2 cellular contexts compared by ENCODE assay signal in the genomic region with DNA sequence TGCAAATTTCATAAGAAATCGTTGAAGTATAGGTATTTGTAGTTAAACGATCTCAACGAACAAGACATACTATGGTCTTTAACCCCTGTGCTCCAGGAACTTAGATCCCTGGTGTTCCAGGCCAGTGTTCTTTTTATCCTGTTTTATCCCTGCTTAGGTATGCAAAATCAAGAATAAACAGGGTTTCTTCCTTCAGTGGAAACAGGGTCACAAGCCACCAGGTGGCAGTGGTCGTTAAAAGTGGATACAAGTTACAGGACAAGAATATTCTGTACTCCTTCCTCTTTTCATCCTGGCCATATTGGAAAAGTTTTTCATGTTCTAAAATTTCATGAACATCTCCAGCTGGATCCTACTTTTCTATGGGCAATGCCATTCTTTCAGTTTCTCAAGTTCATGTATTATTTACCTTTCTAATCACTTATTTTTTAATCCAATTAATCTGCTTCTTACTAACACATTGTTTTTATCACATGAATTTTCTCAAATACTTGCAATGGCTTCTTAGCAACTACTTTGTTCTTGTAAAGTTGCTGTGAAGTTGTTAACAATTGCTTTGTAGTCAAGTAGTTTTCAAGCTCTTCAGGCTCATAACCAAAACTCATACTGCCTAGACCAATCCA.
TF ChIP-seq lines count a peak whose summit lies in the region.

No MANE protein-coding gene starts in this region.

TF ChIP-seq in SK-N-SH treated with all-trans-retinoic acid at 6 μM for 48 hours, 23 proteins besides CTCF, POLR2A, EP300 and RAD21 (continued from another document):
- TF ChIP-seq, protein P1, sequence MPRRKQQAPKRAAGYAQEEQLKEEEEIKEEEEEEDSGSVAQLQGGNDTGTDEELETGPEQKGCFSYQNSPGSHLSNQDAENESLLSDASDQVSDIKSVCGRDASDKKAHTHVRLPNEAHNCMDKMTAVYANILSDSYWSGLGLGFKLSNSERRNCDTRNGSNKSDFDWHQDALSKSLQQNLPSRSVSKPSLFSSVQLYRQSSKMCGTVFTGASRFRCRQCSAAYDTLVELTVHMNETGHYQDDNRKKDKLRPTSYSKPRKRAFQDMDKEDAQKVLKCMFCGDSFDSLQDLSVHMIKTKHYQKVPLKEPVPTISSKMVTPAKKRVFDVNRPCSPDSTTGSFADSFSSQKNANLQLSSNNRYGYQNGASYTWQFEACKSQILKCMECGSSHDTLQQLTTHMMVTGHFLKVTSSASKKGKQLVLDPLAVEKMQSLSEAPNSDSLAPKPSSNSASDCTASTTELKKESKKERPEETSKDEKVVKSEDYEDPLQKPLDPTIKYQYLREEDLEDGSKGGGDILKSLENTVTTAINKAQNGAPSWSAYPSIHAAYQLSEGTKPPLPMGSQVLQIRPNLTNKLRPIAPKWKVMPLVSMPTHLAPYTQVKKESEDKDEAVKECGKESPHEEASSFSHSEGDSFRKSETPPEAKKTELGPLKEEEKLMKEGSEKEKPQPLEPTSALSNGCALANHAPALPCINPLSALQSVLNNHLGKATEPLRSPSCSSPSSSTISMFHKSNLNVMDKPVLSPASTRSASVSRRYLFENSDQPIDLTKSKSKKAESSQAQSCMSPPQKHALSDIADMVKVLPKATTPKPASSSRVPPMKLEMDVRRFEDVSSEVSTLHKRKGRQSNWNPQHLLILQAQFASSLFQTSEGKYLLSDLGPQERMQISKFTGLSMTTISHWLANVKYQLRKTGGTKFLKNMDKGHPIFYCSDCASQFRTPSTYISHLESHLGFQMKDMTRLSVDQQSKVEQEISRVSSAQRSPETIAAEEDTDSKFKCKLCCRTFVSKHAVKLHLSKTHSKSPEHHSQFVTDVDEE (CRISPR knock-in tag; IDR thresholded peaks at IDR 0.05) = no peak
- no peak for TF ChIP-seq GLIS3 (CRISPR knock-in tag; IDR thresholded peaks at IDR 0.05)

TF ChIP-seq in HepG2, 621 proteins besides CTCF, POLR2A, EP300 and RAD21 (continued from another document and continues in another):
- TF ChIP-seq, protein P2, sequence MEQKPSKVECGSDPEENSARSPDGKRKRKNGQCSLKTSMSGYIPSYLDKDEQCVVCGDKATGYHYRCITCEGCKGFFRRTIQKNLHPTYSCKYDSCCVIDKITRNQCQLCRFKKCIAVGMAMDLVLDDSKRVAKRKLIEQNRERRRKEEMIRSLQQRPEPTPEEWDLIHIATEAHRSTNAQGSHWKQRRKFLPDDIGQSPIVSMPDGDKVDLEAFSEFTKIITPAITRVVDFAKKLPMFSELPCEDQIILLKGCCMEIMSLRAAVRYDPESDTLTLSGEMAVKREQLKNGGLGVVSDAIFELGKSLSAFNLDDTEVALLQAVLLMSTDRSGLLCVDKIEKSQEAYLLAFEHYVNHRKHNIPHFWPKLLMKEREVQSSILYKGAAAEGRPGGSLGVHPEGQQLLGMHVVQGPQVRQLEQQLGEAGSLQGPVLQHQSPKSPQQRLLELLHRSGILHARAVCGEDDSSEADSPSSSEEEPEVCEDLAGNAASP (CRISPR knock-in tag; IDR thresholded peaks at IDR 0.05; ENCODE audit: borderline replicate concordance) = 0 out of 2 replicates have a peak, but pooled peaks have one; percentile 2
- TF ChIP-seq STAG1 (CRISPR knock-in tag; IDR thresholded peaks at IDR 0.05) (peak; percentile 84), HNRNPH1 (optimal IDR thresholded peaks at IDR 0.05; ENCODE audit: low read depth, low read length) (no peak), ARNT2 (CRISPR knock-in tag; IDR thresholded peaks at IDR 0.05; ENCODE audit: low read depth) (no peak), SOX13 (IDR thresholded peaks at IDR 0.05) (no peak), SOX13 (CRISPR knock-in tag; conservative IDR thresholded peaks at IDR 0.05 in 1 of 2, IDR thresholded peaks at IDR 0.05 in 1 of 2) (peak in 1 of 2 experiments; percentile 29; a peak in 1 of 4 replicates), ZKSCAN8 (CRISPR knock-in tag; IDR thresholded peaks at IDR 0.05; ENCODE audit: borderline replicate concordance) (peak; percentile 24; the same call in 1 of the 2 replicates), RCOR2 (CRISPR knock-in tag; IDR thresholded peaks at IDR 0.05) (no peak), SMC3 (IDR thresholded peaks at IDR 0.05; ENCODE audit: low read length) (peak; percentile 92), ZBTB7A (CRISPR knock-in tag; IDR thresholded peaks at IDR 0.05) (no peak), ZNF644 (CRISPR knock-in tag; IDR thresholded peaks at IDR 0.05; ENCODE audit: low read depth) (peak; percentile 47; the same call in 1 of the 2 replicates), MIXL1 (CRISPR knock-in tag; IDR thresholded peaks at IDR 0.05) (no peak), EHMT2 (IDR thresholded peaks at IDR 0.05; ENCODE audit: borderline replicate concordance, low read depth, low read length) (peak; percentile 66; the same call in 1 of the 2 replicates), YY1 (IDR thresholded peaks at IDR 0.05; ENCODE audit: insufficient read depth, insufficient replicate concordance, low read depth, low read length) (peak; percentile 19), ZNF572 (CRISPR knock-in tag; IDR thresholded peaks at IDR 0.05) (no peak), PHF5A (CRISPR knock-in tag; IDR thresholded peaks at IDR 0.05; ENCODE audit: low read depth, unreplicated experiment) (peak; percentile 70), NR2F6 (IDR thresholded peaks at IDR 0.05) (no peak), NR2F6 (CRISPR knock-in tag; IDR thresholded peaks at IDR 0.05) (no peak), HMG20A (CRISPR knock-in tag; IDR thresholded peaks at IDR 0.05; ENCODE audit: borderline replicate concordance) (peak; percentile 53; the same call in 1 of the 2 replicates), ELF3 (CRISPR knock-in tag; IDR thresholded peaks at IDR 0.05) (peak; percentile 72), SRF (IDR thresholded peaks at IDR 0.05; ENCODE audit: low read depth, low read length) (no peak), MIER2 (CRISPR knock-in tag; IDR thresholded peaks at IDR 0.05) (0 out of 2 replicates have a peak, but pooled peaks have one; percentile 34), SUZ12 (IDR thresholded peaks at IDR 0.05; ENCODE audit: low read depth, low read length) (no peak), IKZF4 (CRISPR knock-in tag; IDR thresholded peaks at IDR 0.05; ENCODE audit: borderline replicate concordance, low read depth, not compliant biosample characterization) (no peak), KAT8 (CRISPR knock-in tag; IDR thresholded peaks at IDR 0.05) (peak; percentile 49; the same call in 1 of the 2 replicates), GATAD2A (CRISPR knock-in tag; IDR thresholded peaks at IDR 0.05) (0 out of 2 replicates have a peak, but pooled peaks have one; percentile 49), SRSF1 (optimal IDR thresholded peaks at IDR 0.05; ENCODE audit: low read depth, low read length) (no peak), SNAPC2 (CRISPR knock-in tag; IDR thresholded peaks at IDR 0.05) (peak; percentile 22; the same call in 1 of the 2 replicates), FOXA1 (IDR thresholded peaks at IDR 0.05) (no peak), FOXA1 (CRISPR knock-in tag; IDR thresholded peaks at IDR 0.05) (0 out of 2 replicates have a peak, but pooled peaks have one; percentile 18)
- TF ChIP-seq, protein P3, sequence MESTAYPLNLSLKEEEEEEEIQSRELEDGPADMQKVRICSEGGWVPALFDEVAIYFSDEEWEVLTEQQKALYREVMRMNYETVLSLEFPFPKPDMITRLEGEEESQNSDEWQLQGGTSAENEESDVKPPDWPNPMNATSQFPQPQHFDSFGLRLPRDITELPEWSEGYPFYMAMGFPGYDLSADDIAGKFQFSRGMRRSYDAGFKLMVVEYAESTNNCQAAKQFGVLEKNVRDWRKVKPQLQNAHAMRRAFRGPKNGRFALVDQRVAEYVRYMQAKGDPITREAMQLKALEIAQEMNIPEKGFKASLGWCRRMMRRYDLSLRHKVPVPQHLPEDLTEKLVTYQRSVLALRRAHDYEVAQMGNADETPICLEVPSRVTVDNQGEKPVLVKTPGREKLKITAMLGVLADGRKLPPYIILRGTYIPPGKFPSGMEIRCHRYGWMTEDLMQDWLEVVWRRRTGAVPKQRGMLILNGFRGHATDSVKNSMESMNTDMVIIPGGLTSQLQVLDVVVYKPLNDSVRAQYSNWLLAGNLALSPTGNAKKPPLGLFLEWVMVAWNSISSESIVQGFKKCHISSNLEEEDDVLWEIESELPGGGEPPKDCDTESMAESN (CRISPR knock-in tag; conservative IDR thresholded peaks at IDR 0.05) = 0 out of 2 replicates have a peak, but pooled peaks have one; percentile 39
- TF ChIP-seq, protein P4, sequence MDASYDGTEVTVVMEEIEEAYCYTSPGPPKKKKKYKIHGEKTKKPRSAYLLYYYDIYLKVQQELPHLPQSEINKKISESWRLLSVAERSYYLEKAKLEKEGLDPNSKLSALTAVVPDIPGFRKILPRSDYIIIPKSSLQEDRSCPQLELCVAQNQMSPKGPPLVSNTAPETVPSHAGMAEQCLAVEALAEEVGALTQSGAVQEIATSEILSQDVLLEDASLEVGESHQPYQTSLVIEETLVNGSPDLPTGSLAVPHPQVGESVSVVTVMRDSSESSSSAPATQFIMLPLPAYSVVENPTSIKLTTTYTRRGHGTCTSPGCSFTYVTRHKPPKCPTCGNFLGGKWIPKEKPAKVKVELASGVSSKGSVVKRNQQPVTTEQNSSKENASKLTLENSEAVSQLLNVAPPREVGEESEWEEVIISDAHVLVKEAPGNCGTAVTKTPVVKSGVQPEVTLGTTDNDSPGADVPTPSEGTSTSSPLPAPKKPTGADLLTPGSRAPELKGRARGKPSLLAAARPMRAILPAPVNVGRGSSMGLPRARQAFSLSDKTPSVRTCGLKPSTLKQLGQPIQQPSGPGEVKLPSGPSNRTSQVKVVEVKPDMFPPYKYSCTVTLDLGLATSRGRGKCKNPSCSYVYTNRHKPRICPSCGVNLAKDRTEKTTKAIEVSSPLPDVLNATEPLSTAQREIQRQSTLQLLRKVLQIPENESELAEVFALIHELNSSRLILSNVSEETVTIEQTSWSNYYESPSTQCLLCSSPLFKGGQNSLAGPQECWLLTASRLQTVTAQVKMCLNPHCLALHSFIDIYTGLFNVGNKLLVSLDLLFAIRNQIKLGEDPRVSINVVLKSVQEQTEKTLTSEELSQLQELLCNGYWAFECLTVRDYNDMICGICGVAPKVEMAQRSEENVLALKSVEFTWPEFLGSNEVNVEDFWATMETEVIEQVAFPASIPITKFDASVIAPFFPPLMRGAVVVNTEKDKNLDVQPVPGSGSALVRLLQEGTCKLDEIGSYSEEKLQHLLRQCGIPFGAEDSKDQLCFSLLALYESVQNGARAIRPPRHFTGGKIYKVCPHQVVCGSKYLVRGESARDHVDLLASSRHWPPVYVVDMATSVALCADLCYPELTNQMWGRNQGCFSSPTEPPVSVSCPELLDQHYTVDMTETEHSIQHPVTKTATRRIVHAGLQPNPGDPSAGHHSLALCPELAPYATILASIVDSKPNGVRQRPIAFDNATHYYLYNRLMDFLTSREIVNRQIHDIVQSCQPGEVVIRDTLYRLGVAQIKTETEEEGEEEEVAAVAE (CRISPR knock-in tag; IDR thresholded peaks at IDR 0.05; ENCODE audit: borderline replicate concordance) = 0 out of 2 replicates have a peak, but pooled peaks have one; percentile 42
- TF ChIP-seq, protein P5, sequence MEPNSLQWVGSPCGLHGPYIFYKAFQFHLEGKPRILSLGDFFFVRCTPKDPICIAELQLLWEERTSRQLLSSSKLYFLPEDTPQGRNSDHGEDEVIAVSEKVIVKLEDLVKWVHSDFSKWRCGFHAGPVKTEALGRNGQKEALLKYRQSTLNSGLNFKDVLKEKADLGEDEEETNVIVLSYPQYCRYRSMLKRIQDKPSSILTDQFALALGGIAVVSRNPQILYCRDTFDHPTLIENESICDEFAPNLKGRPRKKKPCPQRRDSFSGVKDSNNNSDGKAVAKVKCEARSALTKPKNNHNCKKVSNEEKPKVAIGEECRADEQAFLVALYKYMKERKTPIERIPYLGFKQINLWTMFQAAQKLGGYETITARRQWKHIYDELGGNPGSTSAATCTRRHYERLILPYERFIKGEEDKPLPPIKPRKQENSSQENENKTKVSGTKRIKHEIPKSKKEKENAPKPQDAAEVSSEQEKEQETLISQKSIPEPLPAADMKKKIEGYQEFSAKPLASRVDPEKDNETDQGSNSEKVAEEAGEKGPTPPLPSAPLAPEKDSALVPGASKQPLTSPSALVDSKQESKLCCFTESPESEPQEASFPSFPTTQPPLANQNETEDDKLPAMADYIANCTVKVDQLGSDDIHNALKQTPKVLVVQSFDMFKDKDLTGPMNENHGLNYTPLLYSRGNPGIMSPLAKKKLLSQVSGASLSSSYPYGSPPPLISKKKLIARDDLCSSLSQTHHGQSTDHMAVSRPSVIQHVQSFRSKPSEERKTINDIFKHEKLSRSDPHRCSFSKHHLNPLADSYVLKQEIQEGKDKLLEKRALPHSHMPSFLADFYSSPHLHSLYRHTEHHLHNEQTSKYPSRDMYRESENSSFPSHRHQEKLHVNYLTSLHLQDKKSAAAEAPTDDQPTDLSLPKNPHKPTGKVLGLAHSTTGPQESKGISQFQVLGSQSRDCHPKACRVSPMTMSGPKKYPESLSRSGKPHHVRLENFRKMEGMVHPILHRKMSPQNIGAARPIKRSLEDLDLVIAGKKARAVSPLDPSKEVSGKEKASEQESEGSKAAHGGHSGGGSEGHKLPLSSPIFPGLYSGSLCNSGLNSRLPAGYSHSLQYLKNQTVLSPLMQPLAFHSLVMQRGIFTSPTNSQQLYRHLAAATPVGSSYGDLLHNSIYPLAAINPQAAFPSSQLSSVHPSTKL (CRISPR knock-in tag; IDR thresholded peaks at IDR 0.05) = peak; percentile 52; the same call in 1 of the 2 replicates
- TF ChIP-seq, protein P6, sequence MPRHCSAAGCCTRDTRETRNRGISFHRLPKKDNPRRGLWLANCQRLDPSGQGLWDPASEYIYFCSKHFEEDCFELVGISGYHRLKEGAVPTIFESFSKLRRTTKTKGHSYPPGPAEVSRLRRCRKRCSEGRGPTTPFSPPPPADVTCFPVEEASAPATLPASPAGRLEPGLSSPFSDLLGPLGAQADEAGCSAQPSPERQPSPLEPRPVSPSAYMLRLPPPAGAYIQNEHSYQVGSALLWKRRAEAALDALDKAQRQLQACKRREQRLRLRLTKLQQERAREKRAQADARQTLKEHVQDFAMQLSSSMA (CRISPR knock-in tag; IDR thresholded peaks at IDR 0.05) = no peak
- TF ChIP-seq, protein P7, sequence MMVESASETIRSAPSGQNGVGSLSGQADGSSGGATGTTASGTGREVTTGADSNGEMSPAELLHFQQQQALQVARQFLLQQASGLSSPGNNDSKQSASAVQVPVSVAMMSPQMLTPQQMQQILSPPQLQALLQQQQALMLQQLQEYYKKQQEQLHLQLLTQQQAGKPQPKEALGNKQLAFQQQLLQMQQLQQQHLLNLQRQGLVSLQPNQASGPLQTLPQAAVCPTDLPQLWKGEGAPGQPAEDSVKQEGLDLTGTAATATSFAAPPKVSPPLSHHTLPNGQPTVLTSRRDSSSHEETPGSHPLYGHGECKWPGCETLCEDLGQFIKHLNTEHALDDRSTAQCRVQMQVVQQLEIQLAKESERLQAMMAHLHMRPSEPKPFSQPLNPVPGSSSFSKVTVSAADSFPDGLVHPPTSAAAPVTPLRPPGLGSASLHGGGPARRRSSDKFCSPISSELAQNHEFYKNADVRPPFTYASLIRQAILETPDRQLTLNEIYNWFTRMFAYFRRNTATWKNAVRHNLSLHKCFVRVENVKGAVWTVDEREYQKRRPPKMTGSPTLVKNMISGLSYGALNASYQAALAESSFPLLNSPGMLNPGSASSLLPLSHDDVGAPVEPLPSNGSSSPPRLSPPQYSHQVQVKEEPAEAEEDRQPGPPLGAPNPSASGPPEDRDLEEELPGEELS (CRISPR knock-in tag; IDR thresholded peaks at IDR 0.05) = peak; percentile 27; the same call in 1 of the 2 replicates
